ENCODE assay signal across 1 cellular context in genomic region chr3:126264952-126265351, GRCh38.
TF ChIP-seq lines count a peak whose summit lies in the region.

No MANE protein-coding gene starts in this region.

TF ChIP-seq in GM23338, 12 proteins besides CTCF, POLR2A, EP300 and RAD21:
- TF ChIP-seq STAT1 (IDR thresholded peaks at IDR 0.05; ENCODE audit: unreplicated experiment) (no peak), CREB1 (CRISPR knock-in tag; IDR thresholded peaks at IDR 0.05; ENCODE audit: low read depth) (no peak)
